Comparison of ENCODE assay signal across 8 cellular contexts in the genomic region with DNA sequence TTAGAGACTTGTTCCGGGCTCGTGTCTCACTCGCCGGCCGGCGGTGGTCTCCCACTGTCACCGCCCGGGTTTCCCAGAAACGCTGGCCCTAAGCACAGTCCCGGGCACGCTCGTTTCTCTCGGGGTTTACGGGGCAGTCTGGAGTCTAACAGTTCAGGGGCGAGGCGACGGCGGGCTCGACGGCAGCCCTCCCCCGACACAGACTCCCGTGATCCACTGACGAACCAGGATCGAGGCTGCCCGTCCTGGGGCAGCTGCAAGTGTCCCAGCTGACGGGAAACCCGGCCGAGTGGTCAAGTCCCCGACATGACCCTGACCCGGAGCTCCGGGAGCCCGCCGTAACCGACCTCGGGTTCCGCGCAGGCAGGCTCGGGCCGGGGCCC.
DNase-seq lines count a peak whose midpoint lies in the region; TF ChIP-seq lines count a peak whose summit lies in the region.

No MANE protein-coding gene starts in this region.

- H3K9me3 ChIP-seq in effector memory CD4-positive, alpha-beta T cell (ENCODE audit: control insufficient read depth, low read length): no peaks in the 10 kb centered on the region

- no peak overlapping the region for H3K27ac Mint-ChIP-seq in nephron progenitor cell

- H3K4me1 Mint-ChIP-seq in nephron progenitor cell: peaks cover 49% of the 10 kb centered on the region

- H3K4me1 ChIP-seq in effector memory CD4-positive, alpha-beta T cell (ENCODE audit: control insufficient read depth, insufficient read depth, low read length, poor library complexity, severe bottlenecking): peaks cover 27% of the 10 kb centered on the region

- TF ChIP-seq CTCF in LNCaP clone FGC (IDR thresholded peaks at IDR 0.05; ENCODE audit: control insufficient read depth, extremely low read depth, insufficient read depth) (no peak), nephron progenitor cell (IDR thresholded peaks at IDR 0.05) (no peak)

- peak; percentile 40 for DNase-seq in activated T-cell treated with anti-CD3 and anti-CD28 coated beads, Interleukin-2, amount 50 U/mL, for 1 hour
- DNase-seq in activated T-cell treated with anti-CD3 and anti-CD28 coated beads for 4 hours: no peak
- DNase-seq in LNCaP clone FGC (ENCODE audit: low read depth): no peak
- DNase-seq in effector memory CD4-positive, alpha-beta T cell: no peak
- DNase-seq in nephron progenitor cell: peak; percentile 38
- no peak for DNase-seq in NCI-H146 treated with DMSO at 0.1 percent for 48 hours (lab: John Stamatoyannopoulos, UW; ENCODE audit: unreplicated experiment)
- no peak for DNase-seq in NCI-H748 (lab: John Stamatoyannopoulos, UW; ENCODE audit: unreplicated experiment)
- no peak for DNase-seq in NOMO-1 (lab: John Stamatoyannopoulos, UW; ENCODE audit: unreplicated experiment in 2 of 2)

- peak overlapping the region; percentile 88 for H3K4me3 Mint-ChIP-seq in nephron progenitor cell

- H3K27me3 Mint-ChIP-seq in nephron progenitor cell (ENCODE audit: low read depth, poor library complexity): peaks cover 3% of the 10 kb centered on the region

- H3K27me3 ChIP-seq in effector memory CD4-positive, alpha-beta T cell (replicated peaks; ENCODE audit: control insufficient read depth, insufficient read depth, low read length, poor library complexity, severe bottlenecking): no peaks in the 10 kb centered on the region

- peaks cover 12% of the 10 kb centered on the region for H3K36me3 Mint-ChIP-seq in nephron progenitor cell (ENCODE audit: low read depth)

- H3K9me3 Mint-ChIP-seq in nephron progenitor cell: no peaks in the 10 kb centered on the region

- H3K4me3 ChIP-seq in LNCaP clone FGC (ENCODE audit: low read depth, low read length): peak overlapping the region; percentile 86
- H3K4me3 ChIP-seq in effector memory CD4-positive, alpha-beta T cell (ENCODE audit: insufficient read depth, low read depth, low read length, poor library complexity, severe bottlenecking): peak overlapping the region; percentile 72

- H3K27ac ChIP-seq in effector memory CD4-positive, alpha-beta T cell (ENCODE audit: insufficient read depth, low read length, poor library complexity, severe bottlenecking): peak overlapping the region; percentile 72

- peaks cover 4% of the 10 kb centered on the region for H3K36me3 ChIP-seq in effector memory CD4-positive, alpha-beta T cell (ENCODE audit: control insufficient read depth, insufficient read depth, low read length)

Comparison
In these comparisons a context has a peak if more than half of its experiments do, and no peak if none do; other contexts are left out.
1. DNase-seq: peak in activated T-cell treated with anti-CD3 and anti-CD28 coated beads, Interleukin-2, amount 50 U/mL, for 1 hour (single experiment) and nephron progenitor cell (single experiment); none in activated T-cell treated with anti-CD3 and anti-CD28 coated beads for 4 hours (single experiment), LNCaP clone FGC (single experiment), effector memory CD4-positive, alpha-beta T cell (0 of 3), NCI-H146 treated with DMSO at 0.1 percent for 48 hours (single experiment), NCI-H748 (single experiment) and NOMO-1 (0 of 2).